Comparison of ENCODE assay signal across 1 cellular context in the genomic region with DNA sequence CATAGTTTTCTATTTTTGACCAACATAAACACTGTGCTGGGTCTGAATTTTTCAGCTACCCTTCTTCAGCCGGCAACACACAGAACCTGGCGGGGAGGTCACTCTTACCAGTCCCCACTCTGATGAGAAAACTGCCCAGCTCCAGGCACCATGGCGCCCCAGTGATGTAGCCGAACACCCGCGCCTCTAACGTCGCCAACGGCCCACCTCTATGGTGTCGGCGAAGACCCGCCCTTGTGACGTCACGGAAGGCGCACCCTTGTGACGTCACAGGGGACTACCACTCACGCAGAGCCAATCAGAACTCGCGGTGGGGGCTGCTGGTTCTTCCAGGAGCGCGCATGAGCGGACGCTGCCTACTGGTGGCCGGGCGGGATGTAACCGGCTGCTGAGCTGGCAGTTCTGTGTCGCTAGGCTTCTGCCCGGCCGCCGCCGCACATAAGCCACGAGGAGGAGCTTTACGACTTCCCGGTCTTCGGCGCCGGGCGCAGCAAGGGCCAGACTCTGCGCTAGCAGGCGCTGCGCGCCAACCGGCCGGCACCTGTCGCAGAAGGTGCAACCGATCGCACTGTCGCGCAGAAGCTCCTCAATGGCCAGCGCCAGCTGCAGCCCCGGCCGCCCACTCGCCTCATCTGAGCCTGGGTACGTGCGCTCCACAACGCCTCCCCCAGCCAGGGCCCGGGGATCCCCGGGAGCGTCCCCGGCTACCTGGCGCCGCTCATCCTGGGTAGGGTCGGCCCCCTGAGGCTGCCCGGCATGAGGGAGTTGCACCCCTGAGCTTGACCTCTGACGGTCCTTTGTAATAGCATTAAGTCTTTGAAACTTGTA.
TF ChIP-seq lines count a peak whose summit lies in the region.

No MANE protein-coding gene starts in this region.

TF ChIP-seq in HEK293, 187 proteins besides CTCF, POLR2A, EP300 and RAD21 (continued from another document and continues in another):
- TF ChIP-seq, protein P1, sequence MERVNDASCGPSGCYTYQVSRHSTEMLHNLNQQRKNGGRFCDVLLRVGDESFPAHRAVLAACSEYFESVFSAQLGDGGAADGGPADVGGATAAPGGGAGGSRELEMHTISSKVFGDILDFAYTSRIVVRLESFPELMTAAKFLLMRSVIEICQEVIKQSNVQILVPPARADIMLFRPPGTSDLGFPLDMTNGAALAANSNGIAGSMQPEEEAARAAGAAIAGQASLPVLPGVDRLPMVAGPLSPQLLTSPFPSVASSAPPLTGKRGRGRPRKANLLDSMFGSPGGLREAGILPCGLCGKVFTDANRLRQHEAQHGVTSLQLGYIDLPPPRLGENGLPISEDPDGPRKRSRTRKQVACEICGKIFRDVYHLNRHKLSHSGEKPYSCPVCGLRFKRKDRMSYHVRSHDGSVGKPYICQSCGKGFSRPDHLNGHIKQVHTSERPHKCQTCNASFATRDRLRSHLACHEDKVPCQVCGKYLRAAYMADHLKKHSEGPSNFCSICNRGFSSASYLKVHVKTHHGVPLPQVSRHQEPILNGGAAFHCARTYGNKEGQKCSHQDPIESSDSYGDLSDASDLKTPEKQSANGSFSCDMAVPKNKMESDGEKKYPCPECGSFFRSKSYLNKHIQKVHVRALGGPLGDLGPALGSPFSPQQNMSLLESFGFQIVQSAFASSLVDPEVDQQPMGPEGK (tag by site-specific recombination; IDR thresholded peaks at IDR 0.05), result 0 out of 2 replicates have a peak, but pooled peaks have one; percentile 16
- TF ChIP-seq ZNF10 (tag by site-specific recombination; IDR thresholded peaks at IDR 0.05) (peak; percentile 69; the same call in 1 of the 2 replicates), ZNF629 (tag by site-specific recombination; IDR thresholded peaks at IDR 0.05) (peak; percentile 100), ZBTB8A (tag by site-specific recombination; IDR thresholded peaks at IDR 0.05) (peak; percentile 87), KLF7 (tag by site-specific recombination; IDR thresholded peaks at IDR 0.05; ENCODE audit: borderline replicate concordance) (peak; percentile 47; the same call in 1 of the 2 replicates), ZNF561 (tag by site-specific recombination; IDR thresholded peaks at IDR 0.05; ENCODE audit: borderline replicate concordance) (0 out of 2 replicates have a peak, but pooled peaks have one; percentile 45), KLF9 (tag by site-specific recombination; IDR thresholded peaks at IDR 0.05; ENCODE audit: low read depth) (0 out of 2 replicates have a peak, but pooled peaks have one; percentile 21), SP3 (tag by site-specific recombination; IDR thresholded peaks at IDR 0.05) (peak; percentile 75), ZXDB (tag by site-specific recombination; IDR thresholded peaks at IDR 0.05) (peak; percentile 65), YY1 (tag by site-specific recombination; IDR thresholded peaks at IDR 0.05) (peak; percentile 79), KLF10 (tag by site-specific recombination; IDR thresholded peaks at IDR 0.05) (peak; percentile 68), ZNF335 (tag by site-specific recombination; conservative IDR thresholded peaks at IDR 0.05) (peak; percentile 94), EGR2 (tag by site-specific recombination; IDR thresholded peaks at IDR 0.05; ENCODE audit: low read depth) (peak; percentile 71), ZNF76 (tag by site-specific recombination; IDR thresholded peaks at IDR 0.05; ENCODE audit: borderline replicate concordance, low read depth) (peak; percentile 55; the same call in 1 of the 2 replicates), ZNF394 (tag by site-specific recombination; IDR thresholded peaks at IDR 0.05; ENCODE audit: borderline replicate concordance) (peak; percentile 39; the same call in 1 of the 2 replicates), ZNF391 (tag by site-specific recombination; IDR thresholded peaks at IDR 0.05; ENCODE audit: borderline replicate concordance, low read depth) (peak; percentile 91; the same call in 1 of the 2 replicates), GLIS2 (tag by site-specific recombination; IDR thresholded peaks at IDR 0.05) (peak; percentile 53; the same call in 1 of the 2 replicates), ZNF24 (tag by site-specific recombination; IDR thresholded peaks at IDR 0.05) (peak; percentile 77; the same call in 1 of the 2 replicates), ZSCAN30 (tag by site-specific recombination; IDR thresholded peaks at IDR 0.05) (0 out of 2 replicates have a peak, but pooled peaks have one; percentile 28), OSR2 (tag by site-specific recombination; IDR thresholded peaks at IDR 0.05) (peak; percentile 69), ZEB2 (tag by site-specific recombination; IDR thresholded peaks at IDR 0.05) (peak; percentile 45; the same call in 1 of the 2 replicates), ZNF501 (tag by site-specific recombination; IDR thresholded peaks at IDR 0.05) (peak; percentile 88), ZFP69B (tag by site-specific recombination; IDR thresholded peaks at IDR 0.05) (0 out of 2 replicates have a peak, but pooled peaks have one; percentile 23)
- TF ChIP-seq, protein P2, sequence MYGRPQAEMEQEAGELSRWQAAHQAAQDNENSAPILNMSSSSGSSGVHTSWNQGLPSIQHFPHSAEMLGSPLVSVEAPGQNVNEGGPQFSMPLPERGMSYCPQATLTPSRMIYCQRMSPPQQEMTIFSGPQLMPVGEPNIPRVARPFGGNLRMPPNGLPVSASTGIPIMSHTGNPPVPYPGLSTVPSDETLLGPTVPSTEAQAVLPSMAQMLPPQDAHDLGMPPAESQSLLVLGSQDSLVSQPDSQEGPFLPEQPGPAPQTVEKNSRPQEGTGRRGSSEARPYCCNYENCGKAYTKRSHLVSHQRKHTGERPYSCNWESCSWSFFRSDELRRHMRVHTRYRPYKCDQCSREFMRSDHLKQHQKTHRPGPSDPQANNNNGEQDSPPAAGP (tag by site-specific recombination; IDR thresholded peaks at IDR 0.05), result peak; percentile 82; the same call in 1 of the 2 replicates
- TF ChIP-seq, protein P3, sequence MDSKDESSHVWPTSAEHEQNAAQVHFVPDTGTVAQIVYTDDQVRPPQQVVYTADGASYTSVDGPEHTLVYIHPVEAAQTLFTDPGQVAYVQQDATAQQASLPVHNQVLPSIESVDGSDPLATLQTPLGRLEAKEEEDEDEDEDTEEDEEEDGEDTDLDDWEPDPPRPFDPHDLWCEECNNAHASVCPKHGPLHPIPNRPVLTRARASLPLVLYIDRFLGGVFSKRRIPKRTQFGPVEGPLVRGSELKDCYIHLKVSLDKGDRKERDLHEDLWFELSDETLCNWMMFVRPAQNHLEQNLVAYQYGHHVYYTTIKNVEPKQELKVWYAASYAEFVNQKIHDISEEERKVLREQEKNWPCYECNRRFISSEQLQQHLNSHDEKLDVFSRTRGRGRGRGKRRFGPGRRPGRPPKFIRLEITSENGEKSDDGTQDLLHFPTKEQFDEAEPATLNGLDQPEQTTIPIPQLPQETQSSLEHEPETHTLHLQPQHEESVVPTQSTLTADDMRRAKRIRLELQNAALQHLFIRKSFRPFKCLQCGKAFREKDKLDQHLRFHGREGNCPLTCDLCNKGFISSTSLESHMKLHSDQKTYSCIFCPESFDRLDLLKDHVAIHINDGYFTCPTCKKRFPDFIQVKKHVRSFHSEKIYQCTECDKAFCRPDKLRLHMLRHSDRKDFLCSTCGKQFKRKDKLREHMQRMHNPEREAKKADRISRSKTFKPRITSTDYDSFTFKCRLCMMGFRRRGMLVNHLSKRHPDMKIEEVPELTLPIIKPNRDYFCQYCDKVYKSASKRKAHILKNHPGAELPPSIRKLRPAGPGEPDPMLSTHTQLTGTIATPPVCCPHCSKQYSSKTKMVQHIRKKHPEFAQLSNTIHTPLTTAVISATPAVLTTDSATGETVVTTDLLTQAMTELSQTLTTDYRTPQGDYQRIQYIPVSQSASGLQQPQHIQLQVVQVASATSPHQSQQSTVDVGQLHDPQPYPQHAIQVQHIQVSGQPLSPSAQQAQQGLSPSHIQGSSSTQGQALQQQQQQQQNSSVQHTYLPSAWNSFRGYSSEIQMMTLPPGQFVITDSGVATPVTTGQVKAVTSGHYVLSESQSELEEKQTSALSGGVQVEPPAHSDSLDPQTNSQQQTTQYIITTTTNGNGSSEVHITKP (tag by site-specific recombination; IDR thresholded peaks at IDR 0.05), result 0 out of 2 replicates have a peak, but pooled peaks have one; percentile 13
- TF ChIP-seq, protein P4, sequence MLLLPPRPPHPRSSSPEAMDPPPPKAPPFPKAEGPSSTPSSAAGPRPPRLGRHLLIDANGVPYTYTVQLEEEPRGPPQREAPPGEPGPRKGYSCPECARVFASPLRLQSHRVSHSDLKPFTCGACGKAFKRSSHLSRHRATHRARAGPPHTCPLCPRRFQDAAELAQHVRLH (tag by site-specific recombination; IDR thresholded peaks at IDR 0.05), result peak; percentile 79; the same call in 1 of the 2 replicates
- TF ChIP-seq, protein P5, sequence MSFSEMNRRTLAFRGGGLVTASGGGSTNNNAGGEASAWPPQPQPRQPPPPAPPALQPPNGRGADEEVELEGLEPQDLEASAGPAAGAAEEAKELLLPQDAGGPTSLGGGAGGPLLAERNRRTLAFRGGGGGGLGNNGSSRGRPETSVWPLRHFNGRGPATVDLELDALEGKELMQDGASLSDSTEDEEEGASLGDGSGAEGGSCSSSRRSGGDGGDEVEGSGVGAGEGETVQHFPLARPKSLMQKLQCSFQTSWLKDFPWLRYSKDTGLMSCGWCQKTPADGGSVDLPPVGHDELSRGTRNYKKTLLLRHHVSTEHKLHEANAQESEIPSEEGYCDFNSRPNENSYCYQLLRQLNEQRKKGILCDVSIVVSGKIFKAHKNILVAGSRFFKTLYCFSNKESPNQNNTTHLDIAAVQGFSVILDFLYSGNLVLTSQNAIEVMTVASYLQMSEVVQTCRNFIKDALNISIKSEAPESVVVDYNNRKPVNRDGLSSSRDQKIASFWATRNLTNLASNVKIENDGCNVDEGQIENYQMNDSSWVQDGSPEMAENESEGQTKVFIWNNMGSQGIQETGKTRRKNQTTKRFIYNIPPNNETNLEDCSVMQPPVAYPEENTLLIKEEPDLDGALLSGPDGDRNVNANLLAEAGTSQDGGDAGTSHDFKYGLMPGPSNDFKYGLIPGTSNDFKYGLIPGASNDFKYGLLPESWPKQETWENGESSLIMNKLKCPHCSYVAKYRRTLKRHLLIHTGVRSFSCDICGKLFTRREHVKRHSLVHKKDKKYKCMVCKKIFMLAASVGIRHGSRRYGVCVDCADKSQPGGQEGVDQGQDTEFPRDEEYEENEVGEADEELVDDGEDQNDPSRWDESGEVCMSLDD (tag by site-specific recombination; IDR thresholded peaks at IDR 0.05), result peak; percentile 72; the same call in 1 of the 2 replicates
- TF ChIP-seq, protein P6, sequence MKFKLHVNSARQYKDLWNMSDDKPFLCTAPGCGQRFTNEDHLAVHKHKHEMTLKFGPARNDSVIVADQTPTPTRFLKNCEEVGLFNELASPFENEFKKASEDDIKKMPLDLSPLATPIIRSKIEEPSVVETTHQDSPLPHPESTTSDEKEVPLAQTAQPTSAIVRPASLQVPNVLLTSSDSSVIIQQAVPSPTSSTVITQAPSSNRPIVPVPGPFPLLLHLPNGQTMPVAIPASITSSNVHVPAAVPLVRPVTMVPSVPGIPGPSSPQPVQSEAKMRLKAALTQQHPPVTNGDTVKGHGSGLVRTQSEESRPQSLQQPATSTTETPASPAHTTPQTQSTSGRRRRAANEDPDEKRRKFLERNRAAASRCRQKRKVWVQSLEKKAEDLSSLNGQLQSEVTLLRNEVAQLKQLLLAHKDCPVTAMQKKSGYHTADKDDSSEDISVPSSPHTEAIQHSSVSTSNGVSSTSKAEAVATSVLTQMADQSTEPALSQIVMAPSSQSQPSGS (tag by site-specific recombination; IDR thresholded peaks at IDR 0.05; ENCODE audit: low read depth), result peak; percentile 99
- TF ChIP-seq, protein P7, sequence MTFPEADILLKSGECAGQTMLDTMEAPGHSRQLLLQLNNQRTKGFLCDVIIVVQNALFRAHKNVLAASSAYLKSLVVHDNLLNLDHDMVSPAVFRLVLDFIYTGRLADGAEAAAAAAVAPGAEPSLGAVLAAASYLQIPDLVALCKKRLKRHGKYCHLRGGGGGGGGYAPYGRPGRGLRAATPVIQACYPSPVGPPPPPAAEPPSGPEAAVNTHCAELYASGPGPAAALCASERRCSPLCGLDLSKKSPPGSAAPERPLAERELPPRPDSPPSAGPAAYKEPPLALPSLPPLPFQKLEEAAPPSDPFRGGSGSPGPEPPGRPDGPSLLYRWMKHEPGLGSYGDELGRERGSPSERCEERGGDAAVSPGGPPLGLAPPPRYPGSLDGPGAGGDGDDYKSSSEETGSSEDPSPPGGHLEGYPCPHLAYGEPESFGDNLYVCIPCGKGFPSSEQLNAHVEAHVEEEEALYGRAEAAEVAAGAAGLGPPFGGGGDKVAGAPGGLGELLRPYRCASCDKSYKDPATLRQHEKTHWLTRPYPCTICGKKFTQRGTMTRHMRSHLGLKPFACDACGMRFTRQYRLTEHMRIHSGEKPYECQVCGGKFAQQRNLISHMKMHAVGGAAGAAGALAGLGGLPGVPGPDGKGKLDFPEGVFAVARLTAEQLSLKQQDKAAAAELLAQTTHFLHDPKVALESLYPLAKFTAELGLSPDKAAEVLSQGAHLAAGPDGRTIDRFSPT (tag by site-specific recombination; IDR thresholded peaks at IDR 0.05), result peak; percentile 72
- TF ChIP-seq, protein P8, sequence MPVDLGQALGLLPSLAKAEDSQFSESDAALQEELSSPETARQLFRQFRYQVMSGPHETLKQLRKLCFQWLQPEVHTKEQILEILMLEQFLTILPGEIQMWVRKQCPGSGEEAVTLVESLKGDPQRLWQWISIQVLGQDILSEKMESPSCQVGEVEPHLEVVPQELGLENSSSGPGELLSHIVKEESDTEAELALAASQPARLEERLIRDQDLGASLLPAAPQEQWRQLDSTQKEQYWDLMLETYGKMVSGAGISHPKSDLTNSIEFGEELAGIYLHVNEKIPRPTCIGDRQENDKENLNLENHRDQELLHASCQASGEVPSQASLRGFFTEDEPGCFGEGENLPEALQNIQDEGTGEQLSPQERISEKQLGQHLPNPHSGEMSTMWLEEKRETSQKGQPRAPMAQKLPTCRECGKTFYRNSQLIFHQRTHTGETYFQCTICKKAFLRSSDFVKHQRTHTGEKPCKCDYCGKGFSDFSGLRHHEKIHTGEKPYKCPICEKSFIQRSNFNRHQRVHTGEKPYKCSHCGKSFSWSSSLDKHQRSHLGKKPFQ (tag by site-specific recombination; IDR thresholded peaks at IDR 0.05), result 0 out of 2 replicates have a peak, but pooled peaks have one; percentile 22
- TF ChIP-seq, protein P9, sequence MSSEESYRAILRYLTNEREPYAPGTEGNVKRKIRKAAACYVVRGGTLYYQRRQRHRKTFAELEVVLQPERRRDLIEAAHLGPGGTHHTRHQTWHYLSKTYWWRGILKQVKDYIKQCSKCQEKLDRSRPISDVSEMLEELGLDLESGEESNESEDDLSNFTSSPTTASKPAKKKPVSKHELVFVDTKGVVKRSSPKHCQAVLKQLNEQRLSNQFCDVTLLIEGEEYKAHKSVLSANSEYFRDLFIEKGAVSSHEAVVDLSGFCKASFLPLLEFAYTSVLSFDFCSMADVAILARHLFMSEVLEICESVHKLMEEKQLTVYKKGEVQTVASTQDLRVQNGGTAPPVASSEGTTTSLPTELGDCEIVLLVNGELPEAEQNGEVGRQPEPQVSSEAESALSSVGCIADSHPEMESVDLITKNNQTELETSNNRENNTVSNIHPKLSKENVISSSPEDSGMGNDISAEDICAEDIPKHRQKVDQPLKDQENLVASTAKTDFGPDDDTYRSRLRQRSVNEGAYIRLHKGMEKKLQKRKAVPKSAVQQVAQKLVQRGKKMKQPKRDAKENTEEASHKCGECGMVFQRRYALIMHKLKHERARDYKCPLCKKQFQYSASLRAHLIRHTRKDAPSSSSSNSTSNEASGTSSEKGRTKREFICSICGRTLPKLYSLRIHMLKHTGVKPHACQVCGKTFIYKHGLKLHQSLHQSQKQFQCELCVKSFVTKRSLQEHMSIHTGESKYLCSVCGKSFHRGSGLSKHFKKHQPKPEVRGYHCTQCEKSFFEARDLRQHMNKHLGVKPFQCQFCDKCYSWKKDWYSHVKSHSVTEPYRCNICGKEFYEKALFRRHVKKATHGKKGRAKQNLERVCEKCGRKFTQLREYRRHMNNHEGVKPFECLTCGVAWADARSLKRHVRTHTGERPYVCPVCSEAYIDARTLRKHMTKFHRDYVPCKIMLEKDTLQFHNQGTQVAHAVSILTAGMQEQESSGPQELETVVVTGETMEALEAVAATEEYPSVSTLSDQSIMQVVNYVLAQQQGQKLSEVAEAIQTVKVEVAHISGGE (tag by site-specific recombination; conservative IDR thresholded peaks at IDR 0.05; ENCODE audit: low read depth), result 0 out of 2 replicates have a peak, but pooled peaks have one; percentile 23
